In the genomic region with DNA sequence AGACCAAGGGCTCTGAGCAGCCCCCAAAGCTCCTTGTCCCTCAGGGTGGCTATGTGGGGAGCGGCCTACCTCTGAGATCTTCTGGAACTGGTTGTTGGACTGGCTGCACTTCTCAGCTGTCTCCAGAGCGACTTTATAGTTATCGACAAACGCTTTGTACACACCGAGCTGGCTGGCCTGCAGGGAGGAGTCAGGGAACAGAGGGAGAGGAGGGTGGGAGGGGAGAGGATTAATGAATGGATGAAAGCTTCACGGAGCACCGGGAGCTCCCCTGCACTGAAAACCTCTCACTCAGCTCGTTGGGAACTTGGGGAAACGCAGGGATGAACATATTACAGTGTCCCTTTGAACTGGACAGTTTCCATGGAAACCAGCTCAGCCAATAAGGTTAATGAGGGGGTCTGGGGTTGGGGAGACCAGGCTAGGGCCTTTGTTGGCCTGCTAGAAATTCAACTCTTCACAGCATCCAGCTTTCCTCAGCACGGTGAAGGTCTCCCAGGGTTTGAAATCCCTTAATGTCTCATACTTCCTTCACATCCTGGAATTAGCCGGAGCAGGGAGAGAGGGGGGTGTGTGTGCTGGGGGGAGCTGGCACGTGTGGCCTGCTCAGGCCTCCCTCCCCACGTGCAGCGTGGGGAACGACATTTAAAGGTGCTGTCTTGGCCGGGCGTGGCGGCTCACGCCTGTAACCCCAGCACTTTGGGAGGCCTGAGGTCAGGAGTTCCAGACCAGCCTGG, we compare ENCODE assay signal across 19 cellular contexts.
DNase-seq lines count a peak whose midpoint lies in the region; ATAC-seq and TF ChIP-seq lines count a peak whose summit lies in the region.
"Had no signal": no experiment of that assay in that cellular context is flagged by ENCODE, and none has a peak within 500 bp of the region (broad histone marks: within the 10 kb centered on the region; RNA-seq: fewer than 3 reads in every experiment).

No MANE protein-coding gene starts in this region.

- H3K27ac ChIP-seq in Panc1 (ENCODE audit: low read length): peak overlapping the region; percentile 8
- H3K27ac ChIP-seq: SJSA1, spleen, suprapubic skin had no signal

- no peaks in the 10 kb centered on the region for H3K9me3 ChIP-seq in Panc1 (ENCODE audit: control insufficient read depth, insufficient read depth, low read depth, low read length)
- H3K9me3 ChIP-seq: SJSA1, spleen, suprapubic skin had no signal

- POLR2A ChIA-PET in Panc1 (lab: Charles Lee): no interaction called here

- H3K9me3 Mint-ChIP-seq in glutamatergic neuron (ENCODE audit: unreplicated experiment): peaks cover 1% of the 10 kb centered on the region
- H3K9me3 Mint-ChIP-seq: CD8-positive, alpha-beta memory T cell had no signal

- H3K27me3 Mint-ChIP-seq in glutamatergic neuron (ENCODE audit: unreplicated experiment): peaks cover 4% of the 10 kb centered on the region
- H3K27me3 Mint-ChIP-seq: activated CD8-positive, alpha-beta memory T cell treated with anti-CD3 and anti-CD28 coated beads, Interleukin-2, amount 10 ng/mL, durations not matched to agents 7 days and 5 days; CD8-positive, alpha-beta memory T cell had no signal

- peak overlapping the region; percentile 5 for H3K4me3 Mint-ChIP-seq in glutamatergic neuron (ENCODE audit: unreplicated experiment)
- H3K4me3 Mint-ChIP-seq: activated CD8-positive, alpha-beta memory T cell treated with anti-CD3 and anti-CD28 coated beads, Interleukin-2, amount 10 ng/mL, durations not matched to agents 7 days and 5 days; CD8-positive, alpha-beta memory T cell had no signal

- peaks cover 14% of the 10 kb centered on the region for H3K4me1 Mint-ChIP-seq in glutamatergic neuron (ENCODE audit: low read depth, unreplicated experiment)

- H3K4me1 ChIP-seq in Panc1 (ENCODE audit: control insufficient read depth, insufficient read depth, low read length): peaks cover 50% of the 10 kb centered on the region

- in situ Hi-C loops in Panc1 (cut with HindIII; ENCODE audit: low pct_unique_long_range_greater_than_20kb, low sequenced_read_pairs): no loop called here

- no peaks in the 10 kb centered on the region for H3K36me3 Mint-ChIP-seq in glutamatergic neuron (ENCODE audit: unreplicated experiment)

- BruUV-seq in Panc1 (replicated peaks; lab: Mats Ljungman, UMichigan): no TSS peak

- no peak for TF ChIP-seq CTCF in Panc1 (IDR thresholded peaks at IDR 0.05)
- no peak for TF ChIP-seq CTCF in glutamatergic neuron (IDR thresholded peaks at IDR 0.05; ENCODE audit: partially characterized antibody, unreplicated experiment)

- H3K36me3 ChIP-seq in Panc1 (ENCODE audit: control insufficient read depth, insufficient read depth, low read length): no peaks in the 10 kb centered on the region

- ATAC-seq in Panc1: no peak
- ATAC-seq: activated CD8-positive, alpha-beta memory T cell treated with anti-CD3 and anti-CD28 coated beads, Interleukin-2, amount 10 ng/mL, durations not matched to agents 7 days and 5 days had no signal

- CTCF ChIA-PET in Panc1 (lab: Charles Lee): interaction anchor here (0.6 kb wide), 1 partner anchor 185 kb away, joined by 4 read pairs; no protein-coding TSS in a partner anchor

- DNase-seq in NCI-H1436 (lab: John Stamatoyannopoulos, UW) (peak; percentile 34), NCI-H1436 treated with DMSO at 0.1 percent for 48 hours (lab: John Stamatoyannopoulos, UW) (no peak), Panc1 (ENCODE audit: low read depth, low spot score) (no peak), glutamatergic neuron (no peak), retina (peak; percentile 75), hepatic stellate cell (ENCODE audit: low spot score) (no peak), amniotic stem cell (lab: John Stamatoyannopoulos, UW) (no peak)
- DNase-seq in stimulated activated CD4-positive, alpha-beta T cell treated with anti-CD3 and anti-CD28 coated beads, Interleukin-4, amount 100 ng/mL, for 24 hours: no peak
- DNase-seq: activated CD8-positive, alpha-beta memory T cell treated with anti-CD3 and anti-CD28 coated beads, Interleukin-2, amount 10 ng/mL, durations not matched to agents 7 days and 5 days; activated naive CD4-positive, alpha-beta T cell treated with anti-CD3 and anti-CD28 coated beads, Interleukin-2, amount 50 U/mL, for 16 hours; caudate nucleus; CD8-positive, alpha-beta memory T cell; hippocampal formation; MM.1S; NCI-H446; spleen had no signal

- H3K27ac Mint-ChIP-seq in glutamatergic neuron (ENCODE audit: unreplicated experiment): peak overlapping the region; percentile 77
- H3K27ac Mint-ChIP-seq: activated CD8-positive, alpha-beta memory T cell treated with anti-CD3 and anti-CD28 coated beads, Interleukin-2, amount 10 ng/mL, durations not matched to agents 7 days and 5 days had no signal

- no peak overlapping the region for H3K4me3 ChIP-seq in Panc1 (ENCODE audit: low read depth in 2 of 2, low read length in 2 of 2)
- H3K4me3 ChIP-seq: lung, SJSA1, spleen, suprapubic skin had no signal

- no peaks in the 10 kb centered on the region for H3K27me3 ChIP-seq in Panc1 (ENCODE audit: control insufficient read depth, insufficient read depth, low read length)
- H3K27me3 ChIP-seq: SJSA1, spleen, suprapubic skin had no signal

- intact Hi-C loops in Panc1 (cut with micrococcal nuclease; ENCODE audit: unreplicated experiment): no loop called here

Comparison
In these comparisons a context has a peak if more than half of its experiments do, and no peak if none do; other contexts are left out.
1. DNase-seq: peak in NCI-H1436 (single experiment) and retina (single experiment); none in NCI-H1436 treated with DMSO at 0.1 percent for 48 hours (single experiment), Panc1 (single experiment), glutamatergic neuron (single experiment), hepatic stellate cell (single experiment), stimulated activated CD4-positive, alpha-beta T cell treated with anti-CD3 and anti-CD28 coated beads, Interleukin-4, amount 100 ng/mL, for 24 hours (single experiment) and amniotic stem cell (single experiment).